Comparison of ENCODE assay signal across 10 cellular contexts in genomic region chr1:107748529-107748928, GRCh38.
A peak's percentile ranks its signal among the peaks of the same experiment; 100 is the strongest.
DNase-seq lines count a peak whose midpoint lies in the region; ATAC-seq, FAIRE-seq and TF ChIP-seq lines count a peak whose summit lies in the region.
"Had no signal": no experiment of that assay in that cellular context is flagged by ENCODE, and none has a peak within 500 bp of the region (broad histone marks: within the 10 kb centered on the region; RNA-seq: fewer than 3 reads in every experiment).

No MANE protein-coding gene starts in this region.

- H3K4me3 Mint-ChIP-seq in mesothelial cell of epicardium, result no peak overlapping the region

- H3K4me1 ChIP-seq in cardiac muscle cell (ENCODE audit: low read depth) (no peaks in the 10 kb centered on the region), Panc1 (ENCODE audit: control insufficient read depth, insufficient read depth, low read length) (no peaks in the 10 kb centered on the region)

- no peak for FAIRE-seq in urothelium cell line (lab: Jason Lieb, UNC)

- in situ Hi-C loops in Panc1 (cut with HindIII; ENCODE audit: low pct_unique_long_range_greater_than_20kb, low sequenced_read_pairs), result no loop called here

- no peaks in the 10 kb centered on the region for H3K27me3 ChIP-seq in cardiac muscle cell
- no peaks in the 10 kb centered on the region for H3K27me3 ChIP-seq in Panc1 (ENCODE audit: control insufficient read depth, insufficient read depth, low read length)

- DNase-seq in cardiac muscle cell (ENCODE audit: low read depth in 1 of 2, low spot score in 1 of 2) (peak; percentile 12 to 34), Right ventricle myocardium inferior (ENCODE audit: missing footprints) (no peak), Panc1 (ENCODE audit: low read depth, low spot score) (no peak), fibroblast of peridontal ligament (ENCODE audit: extremely low read depth) (peak; percentile 41), urothelium cell line (ENCODE audit: low spot score) (peak; percentile 8), mesothelial cell of epicardium (ENCODE audit: low spot score in 2 of 2, unreplicated experiment in 2 of 2) (no peak)
- DNase-seq: GF-D8 had no signal

- BruUV-seq in Panc1 (replicated peaks; lab: Mats Ljungman, UMichigan), result no TSS peak

- no peak for ATAC-seq in Right ventricle myocardium inferior
- ATAC-seq in Panc1, result no peak
- ATAC-seq in GM21367 (IDR thresholded peaks at IDR 0.05; ENCODE audit: unreplicated experiment), result no peak
- ATAC-seq in HG03108 (IDR thresholded peaks at IDR 0.05; ENCODE audit: unreplicated experiment), result no peak
- ATAC-seq: sciatic nerve had no signal

- H3K9me3 ChIP-seq in cardiac muscle cell (ENCODE audit: low read depth), result no peaks in the 10 kb centered on the region
- H3K9me3 ChIP-seq in Panc1 (ENCODE audit: control insufficient read depth, insufficient read depth, low read depth, low read length), result no peaks in the 10 kb centered on the region

- H3K4me3 ChIP-seq in cardiac muscle cell (no peak overlapping the region), Panc1 (ENCODE audit: low read depth in 2 of 2, low read length in 2 of 2) (no peak overlapping the region)

- H3K27ac Mint-ChIP-seq in mesothelial cell of epicardium, result no peak overlapping the region

- peaks cover 4% of the 10 kb centered on the region for H3K4me1 Mint-ChIP-seq in mesothelial cell of epicardium

- CTCF ChIA-PET in Panc1 (lab: Charles Lee), result interaction anchor here (0.7 kb wide), 1 partner anchor 471 kb away, joined by 3 read pairs; no protein-coding TSS in a partner anchor

- H3K9me3 Mint-ChIP-seq in mesothelial cell of epicardium, result no peaks in the 10 kb centered on the region

- TF ChIP-seq CTCF in cardiac muscle cell (IDR thresholded peaks at IDR 0.05; ENCODE audit: low read depth, low read length) (peak; percentile 24), Panc1 (IDR thresholded peaks at IDR 0.05) (peak; percentile 21; the same call in 1 of the 2 replicates), mesothelial cell of epicardium (IDR thresholded peaks at IDR 0.05; ENCODE audit: unreplicated experiment) (no peak)

- intact Hi-C loops in Right ventricle myocardium inferior (cut with DNase I), result no loop called here
- intact Hi-C loops in Panc1 (cut with micrococcal nuclease; ENCODE audit: unreplicated experiment), result no loop called here

- peaks cover 3% of the 10 kb centered on the region for H3K27me3 Mint-ChIP-seq in mesothelial cell of epicardium (ENCODE audit: low read depth)

- H3K27ac ChIP-seq in cardiac muscle cell (no peak overlapping the region), Panc1 (ENCODE audit: low read length) (no peak overlapping the region)

- POLR2A ChIA-PET in Panc1 (lab: Charles Lee), result no interaction called here

- no peaks in the 10 kb centered on the region for H3K36me3 ChIP-seq in cardiac muscle cell
- no peaks in the 10 kb centered on the region for H3K36me3 ChIP-seq in Panc1 (ENCODE audit: control insufficient read depth, insufficient read depth, low read length)

- H3K36me3 Mint-ChIP-seq in mesothelial cell of epicardium, result no peaks in the 10 kb centered on the region

Comparison
In these comparisons a context has a peak if more than half of its experiments do, and no peak if none do; other contexts are left out.
1. DNase-seq: peak in cardiac muscle cell (2 of 2), fibroblast of peridontal ligament (single experiment) and urothelium cell line (single experiment); none in Right ventricle myocardium inferior (single experiment), Panc1 (single experiment) and mesothelial cell of epicardium (0 of 2).